Comparison of ENCODE assay signal across 8 cellular contexts in the genomic region with DNA sequence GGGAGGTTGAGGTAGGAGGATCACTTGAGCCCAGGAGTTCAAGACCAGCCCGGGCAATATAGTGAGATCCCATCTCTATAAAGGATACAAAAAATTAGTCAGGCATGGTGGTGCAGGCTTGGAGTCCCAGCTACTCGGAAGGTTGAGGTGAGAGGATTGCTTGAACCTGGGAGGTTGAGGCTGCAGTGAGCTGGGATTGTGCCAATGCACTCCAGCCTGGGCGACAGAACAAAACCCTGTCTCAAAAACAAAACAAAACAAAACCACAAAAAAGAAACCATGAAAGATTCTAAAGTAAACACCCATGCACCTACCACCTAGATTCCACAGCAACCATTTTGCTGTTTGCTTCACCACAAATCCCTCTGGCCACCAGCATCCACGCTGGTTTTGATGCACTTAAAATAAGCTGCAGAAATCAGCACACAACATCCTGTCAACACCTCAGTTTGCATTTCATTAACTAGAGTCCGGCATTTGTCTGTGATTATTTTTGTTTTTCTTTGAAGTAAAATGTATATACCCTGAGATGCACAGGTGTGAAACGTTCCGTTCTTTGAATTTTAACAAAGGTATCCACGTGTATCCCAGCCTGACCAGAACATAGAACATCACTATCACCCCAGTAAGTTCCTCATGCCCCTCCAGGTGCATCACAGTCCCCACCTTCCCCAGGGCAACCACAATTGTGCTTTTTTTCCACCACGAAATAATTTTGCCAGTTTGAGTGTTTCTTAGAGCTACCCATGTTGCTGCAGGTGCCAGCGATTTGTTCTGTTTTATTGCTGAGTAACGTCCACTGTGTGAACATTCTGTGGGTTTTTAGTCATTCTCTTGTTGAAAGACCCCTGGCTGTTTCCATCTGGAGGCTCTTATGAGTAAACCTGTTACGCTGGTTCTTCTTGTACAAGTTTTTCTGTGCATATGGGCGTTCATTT.
A peak's percentile ranks its signal among the peaks of the same experiment; 100 is the strongest.
DNase-seq lines count a peak whose midpoint lies in the region; ATAC-seq, FAIRE-seq and TF ChIP-seq lines count a peak whose summit lies in the region.

No MANE protein-coding gene starts in this region.

- no peak for ATAC-seq in HG03439 (IDR thresholded peaks at IDR 0.05; ENCODE audit: unreplicated experiment)

- intact Hi-C loops in OCI-LY7 (cut with micrococcal nuclease; ENCODE audit: unreplicated experiment), result loop anchor here (5.0 kb wide), 2 partner anchors 110 to 145 kb away; no protein-coding TSS in a partner anchor

- CTCF ChIA-PET in OCI-LY7 (lab: Charles Lee; ENCODE audit: unreplicated experiment), result interaction anchor here (0.8 to 3.1 kb wide), 5 partner anchors 68 to 109 kb away, joined by 3 to 11 read pairs (median 3); no protein-coding TSS in a partner anchor

- H2AFZ ChIP-seq in OCI-LY7 (ENCODE audit: low read length), result peak overlapping the region; percentile 69; the same call in 1 of the 2 replicates

- H3K4me3 ChIP-seq in DOHH2 (ENCODE audit: low read length) (peak overlapping the region; percentile 58), OCI-LY7 (ENCODE audit: low read depth, low read length, poor library complexity, severe bottlenecking) (peak overlapping the region; percentile 62)

- H4K20me1 ChIP-seq in DOHH2 (ENCODE audit: control insufficient read depth, insufficient read depth, low read depth, low read length) (no peaks in the 10 kb centered on the region), OCI-LY7 (ENCODE audit: insufficient read depth, low read length) (no peaks in the 10 kb centered on the region)

- no TSS peak for BruUV-seq in OCI-LY7 (replicated peaks; lab: Mats Ljungman, UMichigan)

- H3K4me3 Mint-ChIP-seq in nephron (no peak overlapping the region), progenitor cell of endocrine pancreas (ENCODE audit: low read depth) (no peak overlapping the region)

- DNase-seq in OCI-LY7 (ENCODE audit: low spot score), result peak; percentile 97
- peak; percentile 68 for DNase-seq in astrocyte of the hippocampus (ENCODE audit: low read depth, low spot score)
- DNase-seq in iPS-NIHi11 (ENCODE audit: low spot score), result no peak
- DNase-seq in progenitor cell of endocrine pancreas (ENCODE audit: low spot score, unreplicated experiment), result no peak
- DNase-seq in urothelium cell line (ENCODE audit: low spot score), result no peak

- H3K9me2 ChIP-seq in DOHH2 (replicated peaks; ENCODE audit: control insufficient read depth, low read length) (no peaks in the 10 kb centered on the region), OCI-LY7 (ENCODE audit: insufficient read depth, low read length) (no peaks in the 10 kb centered on the region)

- no peaks in the 10 kb centered on the region for H3K36me3 Mint-ChIP-seq in nephron (ENCODE audit: low read depth)
- H3K36me3 Mint-ChIP-seq in progenitor cell of endocrine pancreas (ENCODE audit: insufficient read depth), result peaks cover 2% of the 10 kb centered on the region

- H3K27ac ChIP-seq in DOHH2 (ENCODE audit: low read depth, low read length), result peak overlapping the region; percentile 57
- H3K27ac ChIP-seq in OCI-LY7 (ENCODE audit: low read depth, low read length, poor library complexity, severe bottlenecking), result peak overlapping the region; percentile 92

- H3K27ac Mint-ChIP-seq in nephron (peak overlapping the region in 2 of 3 experiments; percentile 8 to 79), progenitor cell of endocrine pancreas (no peak overlapping the region)

- H3K4me2 ChIP-seq in DOHH2 (ENCODE audit: low read length) (peak overlapping the region; percentile 77), OCI-LY7 (ENCODE audit: low read length) (peak overlapping the region; percentile 89)

- POLR2A ChIA-PET in OCI-LY7 (lab: Charles Lee), result interaction anchor here (0.9 to 2.2 kb wide), 8 partner anchors 9 to 162 kb away, joined by 3 to 13 read pairs (median 4); no protein-coding TSS in a partner anchor

- peaks cover 22% of the 10 kb centered on the region for H3F3A ChIP-seq in DOHH2 (ENCODE audit: control insufficient read depth, insufficient read depth)

- H3K9me3 Mint-ChIP-seq in nephron (peaks cover under 1% of the 10 kb centered on the region), progenitor cell of endocrine pancreas (ENCODE audit: low read depth) (peaks cover 5% of the 10 kb centered on the region)

- peaks cover 2% of the 10 kb centered on the region; the same call in 1 of the 2 replicates for H3K9me3 ChIP-seq in DOHH2 (ENCODE audit: control insufficient read depth, insufficient read depth, low read length)
- H3K9me3 ChIP-seq in OCI-LY7 (ENCODE audit: low read length), result peaks cover 16% of the 10 kb centered on the region

- H3K4me1 ChIP-seq in DOHH2 (ENCODE audit: control insufficient read depth, low read length) (peaks cover 26% of the 10 kb centered on the region), OCI-LY7 (ENCODE audit: insufficient read depth, low read length, poor library complexity, severe bottlenecking) (peaks cover 76% of the 10 kb centered on the region)

- no peaks in the 10 kb centered on the region for H3K27me3 ChIP-seq in DOHH2 (ENCODE audit: control insufficient read depth, low read length)

- TF ChIP-seq CTCF in DOHH2 (IDR thresholded peaks at IDR 0.05; ENCODE audit: low read depth, low read length, poor library complexity, severe bottlenecking) (no peak), OCI-LY7 (conservative IDR thresholded peaks at IDR 0.05; ENCODE audit: low read length) (0 out of 2 replicates have a peak, but pooled peaks have one; percentile 13), nephron (IDR thresholded peaks at IDR 0.05; ENCODE audit: unreplicated experiment in 3 of 3) (no peak), progenitor cell of endocrine pancreas (IDR thresholded peaks at IDR 0.05; ENCODE audit: unreplicated experiment) (no peak)

- H3K4me1 Mint-ChIP-seq in nephron (peaks cover 31% of the 10 kb centered on the region), progenitor cell of endocrine pancreas (ENCODE audit: low read depth) (peaks cover 5% of the 10 kb centered on the region)

- H3K79me2 ChIP-seq in DOHH2 (ENCODE audit: control insufficient read depth, low read length) (peaks cover 10% of the 10 kb centered on the region), OCI-LY7 (ENCODE audit: insufficient read depth, low read depth, low read length) (peaks cover 32% of the 10 kb centered on the region; the same call in 1 of the 2 replicates)

- no peak for FAIRE-seq in urothelium cell line (lab: Jason Lieb, UNC)

- H3K36me3 ChIP-seq in DOHH2 (ENCODE audit: control insufficient read depth, low read length), result peaks cover 7% of the 10 kb centered on the region
- peaks cover 14% of the 10 kb centered on the region for H3K36me3 ChIP-seq in OCI-LY7 (ENCODE audit: insufficient read depth, low read length)

- H3K27me3 Mint-ChIP-seq in nephron (ENCODE audit: low read depth) (peaks cover 4% of the 10 kb centered on the region), progenitor cell of endocrine pancreas (no peaks in the 10 kb centered on the region)

Comparison
In these comparisons a context has a peak if more than half of its experiments do, and no peak if none do; other contexts are left out.
1. DNase-seq: peak in OCI-LY7 (single experiment) and astrocyte of the hippocampus (single experiment); none in iPS-NIHi11 (single experiment), progenitor cell of endocrine pancreas (single experiment) and urothelium cell line (single experiment).